ENCODE assay signal across 1 cellular context in the genomic region with DNA sequence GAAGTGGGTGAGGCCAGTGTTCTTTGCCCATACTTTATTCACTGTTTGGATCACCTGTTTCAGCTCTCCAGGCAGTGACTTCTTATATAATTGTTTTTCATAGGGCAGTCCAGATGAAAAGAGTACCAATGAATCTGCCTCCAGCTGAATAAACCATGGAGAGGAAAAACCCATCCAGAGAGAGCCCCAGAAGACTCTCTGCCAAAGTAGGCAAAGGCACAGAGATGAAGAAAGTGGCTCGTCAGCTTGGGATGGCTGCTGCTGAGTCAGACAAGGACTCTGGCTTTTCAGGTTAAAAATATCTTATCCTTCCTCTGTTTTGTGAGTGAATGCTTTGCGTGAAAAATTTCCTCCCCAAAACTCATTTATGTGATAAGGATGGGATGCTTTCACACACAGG.
TF ChIP-seq lines count a peak whose summit lies in the region.

No MANE protein-coding gene starts in this region.

TF ChIP-seq in GM23338, 12 proteins besides CTCF, POLR2A, EP300 and RAD21 (continued from another document):
- TF ChIP-seq, protein P1, sequence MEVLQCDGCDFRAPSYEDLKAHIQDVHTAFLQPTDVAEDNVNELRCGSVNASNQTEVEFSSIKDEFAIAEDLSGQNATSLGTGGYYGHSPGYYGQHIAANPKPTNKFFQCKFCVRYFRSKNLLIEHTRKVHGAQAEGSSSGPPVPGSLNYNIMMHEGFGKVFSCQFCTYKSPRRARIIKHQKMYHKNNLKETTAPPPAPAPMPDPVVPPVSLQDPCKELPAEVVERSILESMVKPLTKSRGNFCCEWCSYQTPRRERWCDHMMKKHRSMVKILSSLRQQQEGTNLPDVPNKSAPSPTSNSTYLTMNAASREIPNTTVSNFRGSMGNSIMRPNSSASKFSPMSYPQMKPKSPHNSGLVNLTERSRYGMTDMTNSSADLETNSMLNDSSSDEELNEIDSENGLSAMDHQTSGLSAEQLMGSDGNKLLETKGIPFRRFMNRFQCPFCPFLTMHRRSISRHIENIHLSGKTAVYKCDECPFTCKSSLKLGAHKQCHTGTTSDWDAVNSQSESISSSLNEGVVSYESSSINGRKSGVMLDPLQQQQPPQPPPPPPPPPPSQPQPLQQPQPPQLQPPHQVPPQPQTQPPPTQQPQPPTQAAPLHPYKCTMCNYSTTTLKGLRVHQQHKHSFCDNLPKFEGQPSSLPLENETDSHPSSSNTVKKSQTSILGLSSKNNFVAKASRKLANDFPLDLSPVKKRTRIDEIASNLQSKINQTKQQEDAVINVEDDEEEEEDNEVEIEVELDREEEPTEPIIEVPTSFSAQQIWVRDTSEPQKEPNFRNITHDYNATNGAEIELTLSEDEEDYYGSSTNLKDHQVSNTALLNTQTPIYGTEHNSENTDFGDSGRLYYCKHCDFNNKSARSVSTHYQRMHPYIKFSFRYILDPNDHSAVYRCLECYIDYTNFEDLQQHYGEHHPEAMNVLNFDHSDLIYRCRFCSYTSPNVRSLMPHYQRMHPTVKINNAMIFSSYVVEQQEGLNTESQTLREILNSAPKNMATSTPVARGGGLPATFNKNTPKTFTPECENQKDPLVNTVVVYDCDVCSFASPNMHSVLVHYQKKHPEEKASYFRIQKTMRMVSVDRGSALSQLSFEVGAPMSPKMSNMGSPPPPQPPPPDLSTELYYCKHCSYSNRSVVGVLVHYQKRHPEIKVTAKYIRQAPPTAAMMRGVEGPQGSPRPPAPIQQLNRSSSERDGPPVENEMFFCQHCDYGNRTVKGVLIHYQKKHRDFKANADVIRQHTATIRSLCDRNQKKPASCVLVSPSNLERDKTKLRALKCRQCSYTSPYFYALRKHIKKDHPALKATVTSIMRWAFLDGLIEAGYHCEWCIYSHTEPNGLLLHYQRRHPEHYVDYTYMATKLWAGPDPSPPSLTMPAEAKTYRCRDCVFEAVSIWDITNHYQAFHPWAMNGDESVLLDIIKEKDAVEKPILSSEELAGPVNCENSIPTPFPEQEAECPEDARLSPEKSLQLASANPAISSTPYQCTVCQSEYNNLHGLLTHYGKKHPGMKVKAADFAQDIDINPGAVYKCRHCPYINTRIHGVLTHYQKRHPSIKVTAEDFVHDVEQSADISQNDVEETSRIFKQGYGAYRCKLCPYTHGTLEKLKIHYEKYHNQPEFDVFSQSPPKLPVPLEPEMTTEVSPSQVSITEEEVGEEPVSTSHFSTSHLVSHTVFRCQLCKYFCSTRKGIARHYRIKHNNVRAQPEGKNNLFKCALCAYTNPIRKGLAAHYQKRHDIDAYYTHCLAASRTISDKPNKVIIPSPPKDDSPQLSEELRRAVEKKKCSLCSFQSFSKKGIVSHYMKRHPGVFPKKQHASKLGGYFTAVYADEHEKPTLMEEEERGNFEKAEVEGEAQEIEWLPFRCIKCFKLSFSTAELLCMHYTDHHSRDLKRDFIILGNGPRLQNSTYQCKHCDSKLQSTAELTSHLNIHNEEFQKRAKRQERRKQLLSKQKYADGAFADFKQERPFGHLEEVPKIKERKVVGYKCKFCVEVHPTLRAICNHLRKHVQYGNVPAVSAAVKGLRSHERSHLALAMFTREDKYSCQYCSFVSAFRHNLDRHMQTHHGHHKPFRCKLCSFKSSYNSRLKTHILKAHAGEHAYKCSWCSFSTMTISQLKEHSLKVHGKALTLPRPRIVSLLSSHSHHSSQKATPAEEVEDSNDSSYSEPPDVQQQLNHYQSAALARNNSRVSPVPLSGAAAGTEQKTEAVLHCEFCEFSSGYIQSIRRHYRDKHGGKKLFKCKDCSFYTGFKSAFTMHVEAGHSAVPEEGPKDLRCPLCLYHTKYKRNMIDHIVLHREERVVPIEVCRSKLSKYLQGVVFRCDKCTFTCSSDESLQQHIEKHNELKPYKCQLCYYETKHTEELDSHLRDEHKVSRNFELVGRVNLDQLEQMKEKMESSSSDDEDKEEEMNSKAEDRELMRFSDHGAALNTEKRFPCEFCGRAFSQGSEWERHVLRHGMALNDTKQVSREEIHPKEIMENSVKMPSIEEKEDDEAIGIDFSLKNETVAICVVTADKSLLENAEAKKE (CRISPR knock-in tag; IDR thresholded peaks at IDR 0.05) = no peak
- no peak for TF ChIP-seq NANOG (IDR thresholded peaks at IDR 0.05; ENCODE audit: borderline replicate concordance)
- no peak for TF ChIP-seq EZH2phosphoT487 (IDR thresholded peaks at IDR 0.05; ENCODE audit: unreplicated experiment)
